In the genomic region with DNA sequence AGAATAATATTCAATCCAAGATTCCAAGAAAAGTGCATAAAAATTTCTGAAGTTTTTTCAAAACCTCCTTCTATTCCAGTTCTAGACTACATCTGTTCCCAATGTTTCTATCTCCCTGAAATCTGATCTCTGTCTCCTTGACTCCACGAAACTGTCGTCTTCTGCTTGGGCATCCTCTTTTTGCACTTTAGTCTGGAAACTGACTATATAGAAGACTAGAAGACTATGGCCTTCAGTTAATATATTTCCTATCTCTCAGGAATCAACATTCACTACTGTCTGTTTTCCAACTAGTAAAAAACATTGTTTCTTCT, we compare ENCODE assay signal across 20 cellular contexts.
"Had no signal": no experiment of that assay in that cellular context is flagged by ENCODE, and none has a peak within 500 bp of the region (broad histone marks: within the 10 kb centered on the region; RNA-seq: fewer than 3 reads in every experiment).

No MANE protein-coding gene starts in this region.

- H3K4me1 Mint-ChIP-seq: activated naive CD4-positive, alpha-beta T cell treated with anti-CD3 and anti-CD28 coated beads, Interleukin-2, amount 50 U/mL, for 24 hours had no signal

- H3K27ac ChIP-seq: body of pancreas, cardiac muscle cell, foreskin keratinocyte, hepatocyte, parathyroid adenoma, upper lobe of right lung had no signal

- H3K4me3 Mint-ChIP-seq: activated naive CD4-positive, alpha-beta T cell treated with anti-CD3 and anti-CD28 coated beads, Interleukin-2, amount 50 U/mL, for 24 hours had no signal

- H3K27me3 ChIP-seq: body of pancreas, cardiac muscle cell, foreskin keratinocyte, hepatocyte, upper lobe of right lung had no signal

- H3K36me3 ChIP-seq: cardiac muscle cell, upper lobe of right lung had no signal

- H3K36me3 Mint-ChIP-seq: activated naive CD4-positive, alpha-beta T cell treated with anti-CD3 and anti-CD28 coated beads, Interleukin-2, amount 50 U/mL, for 24 hours had no signal

- ATAC-seq: body of pancreas; foreskin keratinocyte; left ventricle myocardium superior; right cardiac atrium; stimulated activated naive CD8-positive, alpha-beta T cell treated with anti-CD3 and anti-CD28 coated beads, Interleukin-15, Interleukin-2, amounts not matched to agents 100 U/mL and 50 U/mL, for 24 hours had no signal

- H3K4me2 ChIP-seq: hepatocyte had no signal

- H3K4me3 ChIP-seq: body of pancreas, cardiac muscle cell, hepatocyte, upper lobe of right lung had no signal

- H3K9ac ChIP-seq: parathyroid adenoma had no signal

- H2AFZ ChIP-seq: hepatocyte, parathyroid adenoma had no signal

- H3K79me2 ChIP-seq: hepatocyte, parathyroid adenoma had no signal

- H3K9me3 ChIP-seq: body of pancreas, upper lobe of right lung had no signal

- DNase-seq: activated CD4-positive, alpha-beta T cell treated with anti-CD3 and anti-CD28 coated beads for 1 hour; activated CD4-positive, alpha-beta T cell treated with anti-CD3 and anti-CD28 coated beads, Interleukin-2, amount 50 U/mL, for 1 hour; activated gamma-delta T cell treated with Interleukin-2 at 50 U/mL for 16 hours; activated T-cell treated with anti-CD3 and anti-CD28 coated beads, Interleukin-2, amount 50 U/mL, for 1 hour; anterior cingulate cortex; body of pancreas; erythroblast; foreskin keratinocyte; glutamatergic neuron; left ventricle myocardium superior; mammary epithelial cell; nucleus accumbens; right cardiac atrium; stimulated activated CD4-positive, alpha-beta T cell treated with anti-CD3 and anti-CD28 coated beads, Interleukin-4, amount 100 ng/mL, for 24 hours; stimulated activated naive CD8-positive, alpha-beta T cell treated with anti-CD3 and anti-CD28 coated beads, Interleukin-15, Interleukin-2, amounts not matched to agents 100 U/mL and 50 U/mL, for 24 hours; upper lobe of right lung had no signal

- H3K27ac Mint-ChIP-seq: activated naive CD4-positive, alpha-beta T cell treated with anti-CD3 and anti-CD28 coated beads, Interleukin-2, amount 50 U/mL, for 24 hours had no signal

- H3K4me1 ChIP-seq: body of pancreas, foreskin keratinocyte, parathyroid adenoma, upper lobe of right lung had no signal
